ENCODE assay signal across 16 cellular contexts in the genomic region with DNA sequence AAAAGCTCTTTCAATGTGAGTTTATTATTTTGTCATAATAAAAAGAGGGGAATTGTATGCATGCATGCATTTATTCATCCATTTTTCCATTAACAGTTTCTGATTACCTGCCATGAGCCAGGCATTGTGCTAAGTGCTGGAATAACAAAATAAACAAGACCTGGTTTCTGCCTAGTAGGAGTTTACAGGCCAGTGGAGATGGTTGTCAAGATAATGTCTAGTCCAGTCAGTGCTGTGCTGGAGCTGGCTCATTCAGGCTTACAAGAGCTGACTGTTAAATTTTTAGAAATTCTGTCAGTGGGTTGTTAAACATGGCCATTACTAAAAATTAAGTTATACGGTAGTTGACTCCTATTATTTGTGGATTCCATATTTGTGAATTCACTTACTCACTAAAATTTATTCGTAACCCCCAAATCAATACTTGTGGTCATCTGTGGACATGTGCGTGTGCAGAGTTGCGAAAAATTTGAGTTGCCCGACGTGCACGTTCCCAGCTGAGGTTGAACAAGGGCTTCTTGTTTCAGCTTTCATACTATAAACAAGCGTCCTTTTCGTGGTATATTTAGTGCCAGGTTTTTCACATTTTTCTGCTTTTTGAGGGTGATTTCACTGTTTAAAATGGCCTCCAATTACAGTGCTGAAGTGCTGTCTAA.
"Had no signal": no experiment of that assay in that cellular context is flagged by ENCODE, and none has a peak within 500 bp of the region (broad histone marks: within the 10 kb centered on the region; RNA-seq: fewer than 3 reads in every experiment).

No MANE protein-coding gene starts in this region.

- H3K36me3 ChIP-seq: lower lobe of right lung, sigmoid colon, upper lobe of left lung had no signal

- H3K27me3 ChIP-seq: sigmoid colon, testis, upper lobe of left lung had no signal

- H3K79me2 ChIP-seq: parathyroid adenoma had no signal

- H2AFZ ChIP-seq: parathyroid adenoma had no signal

- ATAC-seq: left colon; lower lobe of right lung; stimulated activated effector memory CD8-positive, alpha-beta T cell treated with anti-CD3 and anti-CD28 coated beads, Interleukin-12 subunit alpha, Interleukin-12 subunit beta, amount 100 ng/mL, for 72 hours had no signal

- DNase-seq: activated CD4-positive, alpha-beta T cell treated with anti-CD3 and anti-CD28 coated beads, Interleukin-2, amount 50 U/mL, for 1 hour; activated CD4-positive, CD25-positive, alpha-beta regulatory T cell treated with anti-CD3 and anti-CD28 coated beads, Interleukin-2, amount 50 U/mL, for 72 hours; activated CD8-positive, alpha-beta memory T cell treated with anti-CD3 and anti-CD28 coated beads, Interleukin-2, amount 50 U/mL, for 4 hours; activated effector memory CD4-positive, alpha-beta T cell treated with Interleukin-2 at 50 U/mL for 16 hours; activated T-cell treated with anti-CD3 and anti-CD28 coated beads, Interleukin-2, amount 50 U/mL, for 48 hours; caudate nucleus; dorsolateral prefrontal cortex; left colon; lower lobe of right lung; sigmoid colon; stimulated activated CD4-positive, alpha-beta T cell treated with anti-CD3 and anti-CD28 coated beads, Interleukin-4, amount 100 ng/mL, for 24 hours; T-helper 9 cell; testis; upper lobe of left lung had no signal

- H3K27ac ChIP-seq: dorsolateral prefrontal cortex, lower lobe of right lung, parathyroid adenoma, sigmoid colon, testis, upper lobe of left lung had no signal

- H3K9ac ChIP-seq: parathyroid adenoma had no signal

- H3K9me3 ChIP-seq: lower lobe of right lung, sigmoid colon, testis, upper lobe of left lung had no signal

- H3K4me1 ChIP-seq: sigmoid colon, testis, upper lobe of left lung had no signal

- H3K4me3 ChIP-seq: dorsolateral prefrontal cortex, lower lobe of right lung, sigmoid colon, testis, upper lobe of left lung had no signal
